In the genomic region with DNA sequence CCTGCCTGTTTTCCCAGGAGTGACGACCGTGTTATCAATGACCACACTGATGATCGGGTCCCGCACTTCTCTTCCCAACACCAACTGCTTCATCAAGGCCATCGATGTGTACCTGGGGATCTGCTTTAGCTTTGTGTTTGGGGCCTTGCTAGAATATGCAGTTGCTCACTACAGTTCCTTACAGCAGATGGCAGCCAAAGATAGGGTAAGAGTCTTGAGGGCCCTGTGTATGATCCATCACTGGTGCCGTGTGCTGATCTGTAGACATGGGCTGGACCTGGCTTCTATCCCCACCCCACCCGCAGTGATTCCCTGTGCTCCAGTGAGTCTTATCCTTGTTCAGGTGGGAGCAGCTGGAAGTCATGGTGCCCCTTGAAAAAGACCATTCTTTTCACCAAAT, we compare ENCODE assay signal across 9 cellular contexts. TPM values are rescaled to one million over a fixed set of nuclear protein-coding genes. Genes with fewer than 3 reads are reported as not detected.
DNase-seq lines count a peak whose midpoint lies in the region; ATAC-seq and TF ChIP-seq lines count a peak whose summit lies in the region.
"Had no signal": no experiment of that assay in that cellular context is flagged by ENCODE, and none has a peak within 500 bp of the region (broad histone marks: within the 10 kb centered on the region; RNA-seq: fewer than 3 reads in every experiment).

No MANE protein-coding gene starts in this region.

- no peak for TF ChIP-seq POLR2A in uterus (IDR thresholded peaks at IDR 0.05)

- no peaks in the 10 kb centered on the region for H3K4me1 Mint-ChIP-seq in activated CD8-positive, alpha-beta T cell treated with anti-CD3 and anti-CD28 coated beads for 36 hours (ENCODE audit: low read depth)

- POLR2A ChIA-PET in activated CD8-positive, alpha-beta T cell treated with anti-CD3 and anti-CD28 coated beads for 36 hours (lab: Charles Lee), result no interaction called here

- in situ Hi-C loops in mammary epithelial cell (cut with MboI; ENCODE audit: low sequenced_read_pairs in 2 of 2), result loop anchor here (25.0 kb wide), 1 partner anchor 528 kb away; no protein-coding TSS in a partner anchor

- H3K4me1 ChIP-seq in mammary epithelial cell (ENCODE audit: insufficient read depth, low read length), result no peaks in the 10 kb centered on the region
- H3K4me1 ChIP-seq in mucosa of descending colon (ENCODE audit: low read depth), result no peaks in the 10 kb centered on the region
- no peaks in the 10 kb centered on the region for H3K4me1 ChIP-seq in uterus
- H3K4me1 ChIP-seq: Peyer's patch had no signal

- H3K4me2 ChIP-seq in mammary epithelial cell (ENCODE audit: insufficient read depth, low read depth, low read length), result no peak overlapping the region

- H3K9ac ChIP-seq in mammary epithelial cell (ENCODE audit: insufficient read depth, low read length), result no peak overlapping the region

- no peak overlapping the region for H3K4me3 Mint-ChIP-seq in activated CD8-positive, alpha-beta T cell treated with anti-CD3 and anti-CD28 coated beads for 36 hours

- H3K9me3 ChIP-seq in mammary epithelial cell (replicated peaks; ENCODE audit: insufficient read depth, low read length), result no peaks in the 10 kb centered on the region
- no peaks in the 10 kb centered on the region for H3K9me3 ChIP-seq in mucosa of descending colon
- H3K9me3 ChIP-seq in uterus, result no peaks in the 10 kb centered on the region
- H3K9me3 ChIP-seq: Peyer's patch had no signal

- dilution Hi-C loops in mammary epithelial cell (cut with HindIII; ENCODE audit: low sequenced_read_pairs), result no loop called here

- no peak overlapping the region for H2AFZ ChIP-seq in mammary epithelial cell (ENCODE audit: low read depth, low read length)

- intact Hi-C loops in mammary epithelial cell (cut with micrococcal nuclease), result loop anchor here (1.0 kb wide), 4 partner anchors 108 to 533 kb away; no protein-coding TSS in a partner anchor
- intact Hi-C loops in mucosa of descending colon (cut with DNase I, micrococcal nuclease), result no loop called here
- intact Hi-C loops in activated CD8-positive, alpha-beta T cell treated with anti-CD3 and anti-CD28 coated beads for 36 hours (cut with micrococcal nuclease), result no loop called here
- intact Hi-C loops in uterus (cut with DNase I; ENCODE audit: low total_unique reads), result no loop called here

- H3K27me3 ChIP-seq in mammary epithelial cell (ENCODE audit: insufficient read depth, low read length), result no peaks in the 10 kb centered on the region
- no peaks in the 10 kb centered on the region for H3K27me3 ChIP-seq in uterus
- H3K27me3 ChIP-seq: Peyer's patch had no signal

- TF ChIP-seq CTCF in mammary epithelial cell (conservative IDR thresholded peaks at IDR 0.05 in 1 of 2, IDR thresholded peaks at IDR 0.05 in 1 of 2; ENCODE audit: extremely low read depth in 1 of 2, insufficient read depth in 1 of 2, low read depth in 1 of 2, low read length in 2 of 2) (peak; percentile 3 to 54), mucosa of descending colon (IDR thresholded peaks at IDR 0.05) (no peak), uterus (IDR thresholded peaks at IDR 0.05) (no peak)
- TF ChIP-seq CTCF in activated CD8-positive, alpha-beta T cell treated with anti-CD3 and anti-CD28 coated beads for 36 hours (IDR thresholded peaks at IDR 0.05), result no peak

- DNase-seq in GM04504 (ENCODE audit: low read depth), result peak; percentile 15
- peak; percentile 18 to 27 for DNase-seq in NCI-H1930 (lab: John Stamatoyannopoulos, UW)
- peak; percentile 23 for DNase-seq in mammary epithelial cell
- DNase-seq in mucosa of descending colon, result peak in 1 of 3 donors; percentile 47
- no peak for DNase-seq in activated CD8-positive, alpha-beta T cell treated with anti-CD3 and anti-CD28 coated beads for 36 hours
- no peak for DNase-seq in uterus
- DNase-seq in islet precursor cell, result no peak

- H4K20me1 ChIP-seq in mammary epithelial cell (ENCODE audit: insufficient read depth, low read length), result no peaks in the 10 kb centered on the region

- no TSS peak for BruUV-seq in mammary epithelial cell (replicated peaks; lab: Mats Ljungman, UMichigan)

- no peaks in the 10 kb centered on the region for H3K79me2 ChIP-seq in mammary epithelial cell (ENCODE audit: insufficient read depth, low read length)

- 79% methylated on average over 6 of the region's 7 CpGs for WGBS in mammary epithelial cell (ENCODE audit: low coverage, missing lambda C conversion rate)

- H3K27ac ChIP-seq in mammary epithelial cell (ENCODE audit: insufficient read depth, low read depth, low read length) (no peak overlapping the region), uterus (no peak overlapping the region)
- H3K27ac ChIP-seq: Peyer's patch had no signal

- H3K9me3 Mint-ChIP-seq in activated CD8-positive, alpha-beta T cell treated with anti-CD3 and anti-CD28 coated beads for 36 hours, result no peaks in the 10 kb centered on the region

- no peaks in the 10 kb centered on the region for H3K36me3 Mint-ChIP-seq in activated CD8-positive, alpha-beta T cell treated with anti-CD3 and anti-CD28 coated beads for 36 hours (ENCODE audit: low read depth)

- CTCF ChIA-PET in mammary epithelial cell (lab: Charles Lee; ENCODE audit: low non-redundant PET), result interaction anchor here (0.6 kb wide), 1 partner anchor 797 kb away, joined by 5 read pairs; no protein-coding TSS in a partner anchor
- CTCF ChIA-PET in activated CD8-positive, alpha-beta T cell treated with anti-CD3 and anti-CD28 coated beads for 36 hours (lab: Charles Lee), result interaction anchor here (1.0 to 1.2 kb wide), 2 partner anchors 8 to 534 kb away, joined by 3 read pairs; no protein-coding TSS in a partner anchor

- peaks cover 8% of the 10 kb centered on the region for H3K27me3 Mint-ChIP-seq in activated CD8-positive, alpha-beta T cell treated with anti-CD3 and anti-CD28 coated beads for 36 hours

- H3K36me3 ChIP-seq in mammary epithelial cell (ENCODE audit: insufficient read depth, low read length), result no peaks in the 10 kb centered on the region
- H3K36me3 ChIP-seq in mucosa of descending colon (ENCODE audit: low read depth), result no peaks in the 10 kb centered on the region
- no peaks in the 10 kb centered on the region for H3K36me3 ChIP-seq in uterus
- H3K36me3 ChIP-seq: Peyer's patch had no signal

- H3K4me3 ChIP-seq in mammary epithelial cell (replicated peaks in 1 of 3; ENCODE audit: insufficient read depth in 1 of 3, low read depth in 2 of 3, low read length in 3 of 3) (no peak overlapping the region), mucosa of descending colon (no peak overlapping the region), uterus (no peak overlapping the region)
- H3K4me3 ChIP-seq: Peyer's patch had no signal

- ATAC-seq in mucosa of descending colon (peak; percentile 68), GM21717 (IDR thresholded peaks at IDR 0.05; ENCODE audit: unreplicated experiment) (no peak)
- ATAC-seq in activated CD8-positive, alpha-beta T cell treated with anti-CD3 and anti-CD28 coated beads for 36 hours, result no peak

- H3K27ac Mint-ChIP-seq in activated CD8-positive, alpha-beta T cell treated with anti-CD3 and anti-CD28 coated beads for 36 hours, result no peak overlapping the region

RNA-seq across cellular contexts. Expression of a gene that starts 26.0 kb away (rescaled TPM):
- total RNA-seq in mammary epithelial cell (1 to 10 TPM in 1 of 2 donors, under 1 TPM in 1; 0.28 to 7.2 TPM), mucosa of descending colon (1 to 10 TPM in 1 of 3 donors, under 1 TPM in 1, not detected in 1; 0.09 to 2.0 TPM), uterus (1 to 10 TPM in 2 of 4 donors, under 1 TPM in 1, not detected in 1; 0.88 to 7.7 (median 1.2) TPM)
- polyA plus RNA-seq in mammary epithelial cell, result 0.35 TPM
- polyA minus RNA-seq in mammary epithelial cell, result not detected
- total RNA-seq in activated CD8-positive, alpha-beta T cell treated with anti-CD3 and anti-CD28 coated beads for 36 hours, result not detected

RNA-seq across cellular contexts. Expression of a gene that starts 52.3 kb away (rescaled TPM):
- total RNA-seq in mammary epithelial cell (10 to 100 TPM in 1 of 2 donors, 1 to 10 TPM in 1; 9.3 to 12.8 TPM), mucosa of descending colon (10 to 100 TPM; 11.7 to 19.7 (median 13.4) TPM), uterus (10 to 100 TPM in 2 of 4 donors, 1 to 10 TPM in 2; 1.8 to 72.8 (median 7.6) TPM)
- polyA plus RNA-seq in mammary epithelial cell, result 0.76 TPM
- 1.3 TPM for polyA minus RNA-seq in mammary epithelial cell
- not detected for total RNA-seq in activated CD8-positive, alpha-beta T cell treated with anti-CD3 and anti-CD28 coated beads for 36 hours

Comparison
In these comparisons a context has a peak if more than half of its experiments do, and no peak if none do; other contexts are left out.
1. DNase-seq: peak in GM04504 (single experiment), NCI-H1930 (2 of 2) and mammary epithelial cell (single experiment); none in activated CD8-positive, alpha-beta T cell treated with anti-CD3 and anti-CD28 coated beads for 36 hours (single experiment), uterus (0 of 2) and islet precursor cell (single experiment).
2. CTCF ChIP-seq: peak in mammary epithelial cell (2 of 2); none in mucosa of descending colon (single experiment), activated CD8-positive, alpha-beta T cell treated with anti-CD3 and anti-CD28 coated beads for 36 hours (single experiment) and uterus (0 of 4).